27 cellular contexts compared by ENCODE assay signal in genomic region chr4:3760346-3760745, GRCh38. TPM values are rescaled to one million over a fixed set of nuclear protein-coding genes. Genes with fewer than 3 reads are reported as not detected.
DNase-seq lines count a peak whose midpoint lies in the region; ATAC-seq, FAIRE-seq and TF ChIP-seq lines count a peak whose summit lies in the region.
"Had no signal": no experiment of that assay in that cellular context is flagged by ENCODE, and none has a peak within 500 bp of the region (broad histone marks: within the 10 kb centered on the region; RNA-seq: fewer than 3 reads in every experiment).

No MANE protein-coding gene starts in this region.

- H3K23ac ChIP-seq in neuronal stem cell (ENCODE audit: low read depth, low read length, poor library complexity) = peak overlapping the region; percentile 21

- H3K4me2 ChIP-seq in HepG2 (ENCODE audit: low read depth, low read length) (no peak overlapping the region), neuronal stem cell (ENCODE audit: insufficient read depth, low read length, poor library complexity, severe bottlenecking) (no peak overlapping the region)
- H3K4me2 ChIP-seq: BLaER1 had no signal

- no peak overlapping the region for H4K91ac ChIP-seq in neuronal stem cell (ENCODE audit: low read depth, low read length, poor library complexity)

- no peaks in the 10 kb centered on the region for H4K20me1 ChIP-seq in HepG2 (ENCODE audit: insufficient read depth, low read length)

- in situ Hi-C loops in HepG2 (cut with HindIII; ENCODE audit: extremely low pct_ligation_motif_present, low pct_unique_long_range_greater_than_20kb) = no loop called here

- peak overlapping the region; percentile 42 for H3K18ac ChIP-seq in neuronal stem cell (ENCODE audit: low read length)

- H3K79me2 ChIP-seq in HepG2 (ENCODE audit: insufficient read depth, low read length) = no peaks in the 10 kb centered on the region

- H3K27me3 ChIP-seq in HepG2 (ENCODE audit: control insufficient read depth in 1 of 2, insufficient read depth in 2 of 2, low read length in 2 of 2) (peaks cover 4 to 47% of the 10 kb centered on the region in 2 experiments), right lobe of liver (no peaks in the 10 kb centered on the region), neuronal stem cell (ENCODE audit: control insufficient read depth in 3 of 3, insufficient read depth in 3 of 3, low read depth in 1 of 3, low read length in 3 of 3) (peaks cover 0 to 29% (median 9%) of the 10 kb centered on the region in 3 experiments)
- H3K27me3 ChIP-seq: BE2C had no signal

- H3K27ac ChIP-seq in HepG2 (ENCODE audit: extremely low read length, insufficient read depth, low read length) (no peak overlapping the region), right lobe of liver (no peak overlapping the region), neuronal stem cell (replicated peaks; ENCODE audit: low read length) (no peak overlapping the region)
- H3K27ac ChIP-seq: BLaER1 had no signal

- TF ChIP-seq EP300 in HepG2 (IDR thresholded peaks at IDR 0.05; ENCODE audit: low read depth in 2 of 2, low read length in 2 of 2) = no peak
- TF ChIP-seq EP300 in HepG2 (CRISPR knock-in tag; IDR thresholded peaks at IDR 0.05; ENCODE audit: borderline replicate concordance) = no peak

- TF ChIP-seq CTCF in HepG2 (CRISPR knock-in tag; IDR thresholded peaks at IDR 0.05) = no peak
- no peak for TF ChIP-seq CTCF in right lobe of liver (IDR thresholded peaks at IDR 0.05)

- DNase-seq in HepG2 (ENCODE audit: low spot score) = no peak
- no peak for DNase-seq in right lobe of liver
- no peak for DNase-seq in neuronal stem cell (ENCODE audit: low spot score)
- no peak for DNase-seq in posterior vena cava (ENCODE audit: low spot score)
- DNase-seq: 8988T; ACHN; BE2C; C1 segment of cervical spinal cord; CD4-positive, alpha-beta memory T cell; CD4-positive, CD25-positive, alpha-beta regulatory T cell; CD8-positive, alpha-beta memory T cell; COR-L47; DMS 273 treated with DMSO at 0.1 percent for 48 hours; DMS153; DMS53; DMS79; DND-41; EL; GDM1 had no signal

- TF ChIP-seq POLR2A in HepG2 (IDR thresholded peaks at IDR 0.05; ENCODE audit: insufficient read depth in 1 of 2, low read depth in 2 of 2, low read length in 2 of 2) (no peak), right lobe of liver (IDR thresholded peaks at IDR 0.05) (no peak)

- H3K79me1 ChIP-seq in neuronal stem cell (ENCODE audit: low read depth, low read length) = peaks cover 6% of the 10 kb centered on the region

- H2AFZ ChIP-seq in HepG2 (ENCODE audit: low read length) (no peak overlapping the region), neuronal stem cell (ENCODE audit: low read length) (no peak overlapping the region)

- H3K9me3 ChIP-seq in HepG2 (ENCODE audit: low read length) = no peaks in the 10 kb centered on the region
- no peaks in the 10 kb centered on the region for H3K9me3 ChIP-seq in right lobe of liver
- peaks cover 0 to 4% of the 10 kb centered on the region in 2 donors for H3K9me3 ChIP-seq in neuronal stem cell (replicated peaks in 1 of 2; ENCODE audit: control insufficient read depth in 2 of 2, insufficient read depth in 1 of 2, low read depth in 1 of 2, low read length in 2 of 2)
- H3K9me3 ChIP-seq: BE2C, BLaER1 had no signal

- H2BK120ac ChIP-seq in neuronal stem cell (ENCODE audit: low read depth, low read length) = no peak overlapping the region

- no TSS peak for BruUV-seq in HepG2 (replicated peaks; lab: Mats Ljungman, UMichigan)

- intact Hi-C loops in HepG2 (cut with micrococcal nuclease; ENCODE audit: unreplicated experiment) (no loop called here), right lobe of liver (cut with DNase I) (loop anchor here in 1 of 2 donors (10.0 kb wide), 1 partner anchor 114 kb away; no protein-coding TSS in a partner anchor), posterior vena cava (cut with DNase I) (loop anchor here in 1 of 2 donors (10.0 kb wide), 1 partner anchor 124 kb away; no protein-coding TSS in a partner anchor)

- peak overlapping the region; percentile 53 for H2AK5ac ChIP-seq in neuronal stem cell (ENCODE audit: low read depth, low read length)

- no peak for FAIRE-seq in HepG2 (lab: Jason Lieb, UNC)
- FAIRE-seq: A204.1, GM12878, GM12892, GM18507 had no signal

- no peak overlapping the region for H2BK12ac ChIP-seq in neuronal stem cell (ENCODE audit: low read length)

- CTCF ChIA-PET in HepG2 (lab: Yijun Ruan, JAX; ENCODE audit: low intra/inter-chr PET ratio, low total read pairs) = no interaction called here

- H3K4me3 ChIP-seq in HepG2 (replicated peaks in 1 of 3; ENCODE audit: insufficient read depth in 1 of 3, low read depth in 2 of 3, low read length in 3 of 3) (no peak overlapping the region), right lobe of liver (no peak overlapping the region), neuronal stem cell (ENCODE audit: low read length in 2 of 2) (no peak overlapping the region)
- H3K4me3 ChIP-seq: BLaER1, GM12878 had no signal

- H3K4me1 ChIP-seq in HepG2 (ENCODE audit: insufficient read depth, low read length) (peaks cover 9% of the 10 kb centered on the region; the same call in 1 of the 2 replicates), right lobe of liver (peaks cover 0 to 2% (median 0%) of the 10 kb centered on the region in 4 donors), neuronal stem cell (ENCODE audit: control insufficient read depth in 2 of 2, insufficient read depth in 1 of 2, low read depth in 1 of 2, low read length in 2 of 2) (peaks cover 0 to 3% of the 10 kb centered on the region in 2 donors)

- H3K9ac ChIP-seq in HepG2 (ENCODE audit: insufficient read depth, low read depth, low read length) = no peak overlapping the region
- no peak overlapping the region for H3K9ac ChIP-seq in neuronal stem cell (ENCODE audit: low read depth, low read length, poor library complexity)
- H3K9ac ChIP-seq: BLaER1 had no signal

- H3K36me3 ChIP-seq in HepG2 (replicated peaks in 1 of 2; ENCODE audit: control insufficient read depth in 1 of 2, insufficient read depth in 2 of 2, low read length in 2 of 2) (no peaks in the 10 kb centered on the region; a peak in 1 of 5 replicates), right lobe of liver (no peaks in the 10 kb centered on the region), neuronal stem cell (replicated peaks in 1 of 2; ENCODE audit: control insufficient read depth in 2 of 2, insufficient read depth in 2 of 2, low read length in 2 of 2) (no peaks in the 10 kb centered on the region)
- H3K36me3 ChIP-seq: BE2C, BLaER1 had no signal

- 56% methylated on average over 3 of the region's 10 CpGs for WGBS in HepG2 (ENCODE audit: low lambda C conversion rate)
- no CpG with 5 or more reads among the region's 10 CpGs for WGBS in right lobe of liver (ENCODE audit: insufficient coverage, low coverage, low lambda C conversion rate, missing lambda C conversion rate)
- WGBS in neuronal stem cell (ENCODE audit: extremely low coverage in 2 of 2, insufficient read length in 2 of 2, insufficient replicate concordance in 1 of 2), 2 donors = no CpG with 5 or more reads among the region's 10 CpGs

- POLR2A ChIA-PET in HepG2 (lab: Yijun Ruan, JAX) = interaction anchor here (0.9 kb wide), 1 partner anchor 76 kb away, joined by 5 read pairs; no protein-coding TSS in a partner anchor

- ATAC-seq in HepG2 (no peak), right lobe of liver (no peak), HG03095 (IDR thresholded peaks at IDR 0.05; ENCODE audit: unreplicated experiment) (no peak)
- ATAC-seq: GM12878 had no signal

- H3K4ac ChIP-seq in neuronal stem cell (ENCODE audit: low read length) = no peak overlapping the region

- no peak overlapping the region for H2BK5ac ChIP-seq in neuronal stem cell (ENCODE audit: low read length)

- H3K14ac ChIP-seq in neuronal stem cell (ENCODE audit: low read length) = peak overlapping the region; percentile 60

- H4K8ac ChIP-seq in neuronal stem cell (ENCODE audit: low read depth, low read length) = no peak overlapping the region

- TF ChIP-seq RAD21 in HepG2 (CRISPR knock-in tag; IDR thresholded peaks at IDR 0.05) = no peak

- H2BK15ac ChIP-seq in neuronal stem cell (ENCODE audit: low read length) = no peak overlapping the region

TF ChIP-seq in HepG2, 621 proteins besides CTCF, POLR2A, EP300 and RAD21:
- TF ChIP-seq HDAC1 (CRISPR knock-in tag; IDR thresholded peaks at IDR 0.05) = no peak
- TF ChIP-seq POLR2G (IDR thresholded peaks at IDR 0.05; ENCODE audit: low read depth, low read length) = 0 out of 2 replicates have a peak, but pooled peaks have one; percentile 27

RNA-seq across cellular contexts. Expression of gene ADRA2C, which starts 5.8 kb away (rescaled TPM):
- 43.8 and 69.7 TPM in 2 replicates for total RNA-seq in HepG2 (2016; rRNA removed; fragmentation: Illumina TruSeq; extraction: Trizol)
- 39.5 and 40.6 TPM in 2 replicates for total RNA-seq in HepG2 (2016; cell fraction: cytosol; rRNA removed; fragmentation: Illumina TruSeq; extraction: Trizol; ENCODE audit: low read depth)
- total RNA-seq in HepG2 (2016; cell fraction: insoluble cytoplasmic fraction; rRNA removed; fragmentation: Illumina TruSeq; extraction: Trizol) = 45.3 and 69.6 TPM in 2 replicates
- 83.4 and 93.4 TPM in 2 replicates for total RNA-seq in HepG2 (2016; cell fraction: membrane; rRNA removed; fragmentation: Illumina TruSeq; extraction: Trizol)
- 32.1 and 42.6 TPM in 2 replicates for total RNA-seq in HepG2 (2016; cell fraction: nucleus; rRNA removed; fragmentation: Illumina TruSeq; extraction: Trizol)
- 15.4 and 23.1 TPM in 2 replicates for polyA plus RNA-seq in HepG2 (2011; rRNA removed)
- 20.0 and 39.6 TPM in 2 replicates for polyA plus RNA-seq in HepG2 (2011; cell fraction: cytosol; rRNA removed)
- polyA plus RNA-seq in HepG2 (2011; cell fraction: nucleus; rRNA removed) = 34.6 and 44.2 TPM in 2 replicates
- polyA plus RNA-seq in HepG2 (2012) = 13.5 and 14.6 TPM in 2 replicates
- 40.9 and 41.6 TPM in 2 replicates for polyA plus RNA-seq in HepG2 (2016; cell fraction: cytosol; fragmentation: Illumina TruSeq; extraction: Trizol; ENCODE audit: low read depth)
- polyA plus RNA-seq in HepG2 (2016; cell fraction: insoluble cytoplasmic fraction; fragmentation: Illumina TruSeq; extraction: Trizol; ENCODE audit: low read depth) = 48.4 and 52.4 TPM in 2 replicates
- polyA plus RNA-seq in HepG2 (2016; cell fraction: membrane; fragmentation: Illumina TruSeq; extraction: Trizol; ENCODE audit: low read depth) = 74.1 and 77.9 TPM in 2 replicates
- 63.0 and 70.2 TPM in 2 replicates for polyA plus RNA-seq in HepG2 (2016; cell fraction: nucleus; fragmentation: Illumina TruSeq; extraction: Trizol; ENCODE audit: insufficient read depth, low read depth)
- 0.07 and 154 TPM in 2 replicates for polyA minus RNA-seq in HepG2 (2011; rRNA and poly(A)+ RNA removed; ENCODE audit: low replicate concordance)
- 31.1 and 39.3 TPM in 2 replicates for polyA minus RNA-seq in HepG2 (2011; cell fraction: cytosol; rRNA and poly(A)+ RNA removed)
- polyA minus RNA-seq in HepG2 (2011; cell fraction: nucleus; rRNA and poly(A)+ RNA removed) = 9.3 and 10.7 TPM in 2 replicates
- total RNA-seq in right lobe of liver = under 1 TPM in 5 of 6 experiments, not detected in 1; 0.17 to 0.81 (median 0.65) TPM
- polyA plus RNA-seq in neuronal stem cell (2013, experiment 1 of 2) = 7.7 TPM
- polyA plus RNA-seq in neuronal stem cell (2013, experiment 2 of 2) = 7.2 TPM
- total RNA-seq in posterior vena cava = 10 to 100 TPM; 56.4 to 61.5 TPM
- total RNA-seq: CD4-positive, alpha-beta memory T cell; CD4-positive, CD25-positive, alpha-beta regulatory T cell; CD8-positive, alpha-beta memory T cell had no signal
- polyA plus RNA-seq: AG04450; CD14-positive monocyte; CD4-positive, alpha-beta memory T cell; CD4-positive, CD25-positive, alpha-beta regulatory T cell; CD8-positive, alpha-beta memory T cell; GM12878 had no signal

Comparison
In these comparisons a context has a peak if more than half of its experiments do, and no peak if none do; other contexts are left out.
1. RNA of gene ADRA2C, which starts 5.8 kb away (total RNA-seq): 32.1 to 93.4 TPM in HepG2 and 56.4 to 61.5 TPM in posterior vena cava; 0.17 to 0.81 TPM in right lobe of liver; every median in the first group is over 10 times any median in the second.